1 cellular context compared by ENCODE assay signal in genomic region chr1:27489973-27490741, GRCh38.
TF ChIP-seq lines count a peak whose summit lies in the region.

WASF2 (minus strand) TSS chr1:27490167; CDS start chr1:27428890, 61,277 bp downstream.

TF ChIP-seq in HepG2, 621 proteins besides CTCF, POLR2A, EP300 and RAD21 (continued from another document and continues in another):
- TF ChIP-seq ZNF788 (CRISPR knock-in tag; IDR thresholded peaks at IDR 0.05; ENCODE audit: borderline replicate concordance) (peak; percentile 46; the same call in 1 of the 2 replicates), MLLT10 (CRISPR knock-in tag; IDR thresholded peaks at IDR 0.05) (no peak), ZNF552 (CRISPR knock-in tag; IDR thresholded peaks at IDR 0.05; ENCODE audit: borderline replicate concordance) (no peak), KLF11 (CRISPR knock-in tag; IDR thresholded peaks at IDR 0.05) (no peak; the same call in 1 of the 2 replicates), FOXC1 (CRISPR knock-in tag; IDR thresholded peaks at IDR 0.05; ENCODE audit: borderline replicate concordance) (no peak; the same call in 1 of the 2 replicates), ZBTB33 (CRISPR knock-in tag; IDR thresholded peaks at IDR 0.05) (no peak; the same call in 1 of the 2 replicates), TRIM24 (CRISPR knock-in tag; IDR thresholded peaks at IDR 0.05) (no peak), RBAK (CRISPR knock-in tag; IDR thresholded peaks at IDR 0.05) (no peak), ZNF343 (CRISPR knock-in tag; IDR thresholded peaks at IDR 0.05) (peak; percentile 69; the same call in 1 of the 2 replicates), ZNF878 (CRISPR knock-in tag; IDR thresholded peaks at IDR 0.05) (no peak; the same call in 1 of the 2 replicates), PAF1 (CRISPR knock-in tag; IDR thresholded peaks at IDR 0.05) (no peak), ZNF740 (CRISPR knock-in tag; IDR thresholded peaks at IDR 0.05) (no peak; the same call in 1 of the 2 replicates), ARID3A (IDR thresholded peaks at IDR 0.05; ENCODE audit: low read depth, low read length) (no peak), GPBP1L1 (CRISPR knock-in tag; IDR thresholded peaks at IDR 0.05) (no peak), HNRNPK (IDR thresholded peaks at IDR 0.05; ENCODE audit: low read depth, low read length, poor library complexity, severe bottlenecking) (peak; percentile 60), TBL1XR1 (IDR thresholded peaks at IDR 0.05; ENCODE audit: borderline replicate concordance, low read length, partially characterized antibody) (no peak), THRA (CRISPR knock-in tag; IDR thresholded peaks at IDR 0.05; ENCODE audit: borderline replicate concordance) (peak; percentile 7; the same call in 1 of the 2 replicates), HOXA9 (CRISPR knock-in tag; IDR thresholded peaks at IDR 0.05; ENCODE audit: borderline replicate concordance) (0 out of 2 replicates have a peak, but pooled peaks have one; percentile 37), ZNF800 (CRISPR knock-in tag; IDR thresholded peaks at IDR 0.05) (no peak), RFXAP (CRISPR knock-in tag; IDR thresholded peaks at IDR 0.05; ENCODE audit: borderline replicate concordance) (no peak; the same call in 1 of the 2 replicates), ZNF460 (CRISPR knock-in tag; IDR thresholded peaks at IDR 0.05; ENCODE audit: borderline replicate concordance) (no peak), ZNF18 (CRISPR knock-in tag; IDR thresholded peaks at IDR 0.05; ENCODE audit: insufficient replicate concordance) (peak; percentile 46), MTERF4 (CRISPR knock-in tag; IDR thresholded peaks at IDR 0.05) (peak; percentile 78; the same call in 1 of the 2 replicates), ZNF33A (CRISPR knock-in tag; IDR thresholded peaks at IDR 0.05; ENCODE audit: borderline replicate concordance) (no peak), ZNF747 (CRISPR knock-in tag; IDR thresholded peaks at IDR 0.05; ENCODE audit: borderline replicate concordance) (peak; percentile 44), NR3C1 (CRISPR knock-in tag; IDR thresholded peaks at IDR 0.05) (no peak), CCDC6 (CRISPR knock-in tag; IDR thresholded peaks at IDR 0.05) (no peak), ZSCAN21 (CRISPR knock-in tag; IDR thresholded peaks at IDR 0.05; ENCODE audit: borderline replicate concordance) (peak; percentile 13; the same call in 1 of the 2 replicates), HMGXB4 (CRISPR knock-in tag; IDR thresholded peaks at IDR 0.05; ENCODE audit: borderline replicate concordance in 1 of 2, low read depth in 1 of 2) (peak; percentile 80 to 85), SMYD3 (CRISPR knock-in tag; IDR thresholded peaks at IDR 0.05) (no peak), GABPA (IDR thresholded peaks at IDR 0.05; ENCODE audit: low read depth, low read length) (no peak), GABPA (CRISPR knock-in tag; IDR thresholded peaks at IDR 0.05; ENCODE audit: low read depth) (peak; percentile 78), ZNF263 (CRISPR knock-in tag; IDR thresholded peaks at IDR 0.05) (peak; percentile 51), ZNF709 (CRISPR knock-in tag; IDR thresholded peaks at IDR 0.05) (peak; percentile 90), HNRNPLL (IDR thresholded peaks at IDR 0.05; ENCODE audit: low read depth, low read length, poor library complexity, severe bottlenecking) (peak; percentile 100), DR1 (CRISPR knock-in tag; IDR thresholded peaks at IDR 0.05) (peak; percentile 68), RNF219 (CRISPR knock-in tag; IDR thresholded peaks at IDR 0.05) (no peak), ZSCAN29 (CRISPR knock-in tag; conservative IDR thresholded peaks at IDR 0.05) (no peak), REPIN1 (CRISPR knock-in tag; IDR thresholded peaks at IDR 0.05; ENCODE audit: borderline replicate concordance, low read depth) (peak; percentile 71; the same call in 1 of the 2 replicates), ZBTB34 (CRISPR knock-in tag; IDR thresholded peaks at IDR 0.05) (no peak), ZNF614 (CRISPR knock-in tag; IDR thresholded peaks at IDR 0.05; ENCODE audit: borderline replicate concordance) (peak; percentile 17; the same call in 1 of the 2 replicates), E2F1 (CRISPR knock-in tag; IDR thresholded peaks at IDR 0.05) (peak; percentile 86), ZNF367 (CRISPR knock-in tag; IDR thresholded peaks at IDR 0.05; ENCODE audit: borderline replicate concordance) (no peak)
